Comparison of ENCODE assay signal across 23 cellular contexts in genomic region chr1:86938855-86939254, GRCh38. TPM values are rescaled to one million over a fixed set of nuclear protein-coding genes. Genes with fewer than 3 reads are reported as not detected.
A peak's percentile ranks its signal among the peaks of the same experiment; 100 is the strongest.
DNase-seq lines count a peak whose midpoint lies in the region; ATAC-seq and TF ChIP-seq lines count a peak whose summit lies in the region.
"Had no signal": no experiment of that assay in that cellular context is flagged by ENCODE, and none has a peak within 500 bp of the region (broad histone marks: within the 10 kb centered on the region; RNA-seq: fewer than 3 reads in every experiment).

No MANE protein-coding gene starts in this region.

- WGBS in mesenchymal stem cell, result no CpG with 5 or more reads among the region's 2 CpGs

- H3K36me3 Mint-ChIP-seq in activated B cell treated with CpG ODN at 0.5 μM for 24 hours (ENCODE audit: low read depth), result no peaks in the 10 kb centered on the region
- H3K36me3 Mint-ChIP-seq: activated CD8-positive, alpha-beta memory T cell treated with anti-CD3 and anti-CD28 coated beads, Interleukin-2, amount 10 ng/mL, durations not matched to agents 7 days and 5 days; naive thymus-derived CD8-positive, alpha-beta T cell had no signal

- no peak overlapping the region for H2AFZ ChIP-seq in mesenchymal stem cell (ENCODE audit: low read depth, low read length)
- H2AFZ ChIP-seq: PC-9 had no signal

- H3K27me3 ChIP-seq in mesenchymal stem cell (ENCODE audit: control insufficient read depth in 1 of 2, insufficient read depth in 1 of 2, low read length in 2 of 2) (no peaks in the 10 kb centered on the region), left lung (no peaks in the 10 kb centered on the region)
- H3K27me3 ChIP-seq: BLaER1, body of pancreas, tibial artery had no signal

- H3K9me3 ChIP-seq in mesenchymal stem cell (ENCODE audit: control insufficient read depth, low read length) (no peaks in the 10 kb centered on the region), left lung (no peaks in the 10 kb centered on the region)
- H3K9me3 ChIP-seq: body of pancreas, tibial artery had no signal

- H3K4me1 Mint-ChIP-seq in activated B cell treated with CpG ODN at 0.5 μM for 24 hours, result peaks cover 26% of the 10 kb centered on the region
- H3K4me1 Mint-ChIP-seq: activated CD8-positive, alpha-beta memory T cell treated with anti-CD3 and anti-CD28 coated beads, Interleukin-2, amount 10 ng/mL, durations not matched to agents 7 days and 5 days had no signal

- no peak overlapping the region for H3K4ac ChIP-seq in mesenchymal stem cell (ENCODE audit: low read depth in 1 of 2, low read length in 2 of 2)

- no peaks in the 10 kb centered on the region for H3K27me3 Mint-ChIP-seq in activated B cell treated with CpG ODN at 0.5 μM for 24 hours
- H3K27me3 Mint-ChIP-seq: activated CD8-positive, alpha-beta memory T cell treated with anti-CD3 and anti-CD28 coated beads, Interleukin-2, amount 10 ng/mL, durations not matched to agents 7 days and 5 days; naive thymus-derived CD8-positive, alpha-beta T cell had no signal

- H3K4me2 ChIP-seq in mesenchymal stem cell (ENCODE audit: low read length, poor library complexity, severe bottlenecking), result no peak overlapping the region
- H3K4me2 ChIP-seq: BLaER1, PC-9 had no signal

- H3K27ac Mint-ChIP-seq in activated B cell treated with CpG ODN at 0.5 μM for 24 hours, result no peak overlapping the region
- H3K27ac Mint-ChIP-seq: activated CD8-positive, alpha-beta memory T cell treated with anti-CD3 and anti-CD28 coated beads, Interleukin-2, amount 10 ng/mL, durations not matched to agents 7 days and 5 days; activated T-cell treated with anti-CD3 and anti-CD28 coated beads, Interleukin-2, amount 50 U/mL, for 72 hours had no signal

- no peak overlapping the region for H3K4me3 ChIP-seq in mesenchymal stem cell (ENCODE audit: insufficient read depth in 1 of 2, low read depth in 1 of 2, low read length in 2 of 2)
- H3K4me3 ChIP-seq in left lung, result no peak overlapping the region
- H3K4me3 ChIP-seq: BLaER1, body of pancreas, PC-9, tibial artery had no signal

- peaks cover 23% of the 10 kb centered on the region for H3K79me1 ChIP-seq in mesenchymal stem cell (replicated peaks; ENCODE audit: low read length, poor library complexity, severe bottlenecking)

- CTCF ChIA-PET in activated B cell treated with CpG ODN at 0.5 μM for 24 hours (lab: Charles Lee), result no interaction called here

- intact Hi-C loops in activated B cell treated with CpG ODN at 0.5 μM for 24 hours (cut with micrococcal nuclease) (no loop called here), left lung (cut with DNase I) (no loop called here)

- H3K4me1 ChIP-seq in mesenchymal stem cell (ENCODE audit: control insufficient read depth, insufficient read depth, low read depth, low read length) (no peaks in the 10 kb centered on the region), left lung (no peaks in the 10 kb centered on the region)
- H3K4me1 ChIP-seq: BLaER1, tibial artery had no signal

- H3K23ac ChIP-seq in mesenchymal stem cell (ENCODE audit: low read length in 2 of 2), result no peak overlapping the region

- H2AK5ac ChIP-seq in mesenchymal stem cell (ENCODE audit: low read length, severe bottlenecking), result no peak overlapping the region

- H3K9me3 Mint-ChIP-seq in activated B cell treated with CpG ODN at 0.5 μM for 24 hours, result no peaks in the 10 kb centered on the region
- H3K9me3 Mint-ChIP-seq: activated T-cell treated with anti-CD3 and anti-CD28 coated beads, Interleukin-2, amount 50 U/mL, for 72 hours; naive thymus-derived CD8-positive, alpha-beta T cell had no signal

- H3K27ac ChIP-seq in mesenchymal stem cell (ENCODE audit: low read length, poor library complexity, severe bottlenecking), result no peak overlapping the region
- H3K27ac ChIP-seq in left lung, result no peak overlapping the region
- H3K27ac ChIP-seq: BLaER1, body of pancreas, PC-9, tibial artery had no signal

- no peak overlapping the region for H4K8ac ChIP-seq in mesenchymal stem cell (ENCODE audit: low read length)

- H3K36me3 ChIP-seq in mesenchymal stem cell (ENCODE audit: control insufficient read depth in 1 of 2, insufficient read depth in 2 of 2, low read depth in 1 of 2, low read length in 2 of 2) (no peaks in the 10 kb centered on the region), left lung (no peaks in the 10 kb centered on the region)
- H3K36me3 ChIP-seq: tibial artery had no signal

- peak overlapping the region; percentile 1 for H3K9ac ChIP-seq in mesenchymal stem cell (ENCODE audit: low read length)
- H3K9ac ChIP-seq: BLaER1 had no signal

- H3K14ac ChIP-seq in mesenchymal stem cell (ENCODE audit: low read length in 2 of 2), result no peak overlapping the region

- H2BK15ac ChIP-seq in mesenchymal stem cell (ENCODE audit: low read depth, poor library complexity, severe bottlenecking), result no peak overlapping the region

- H2BK5ac ChIP-seq in mesenchymal stem cell (ENCODE audit: low read depth, low read length, poor library complexity, severe bottlenecking), result no peak overlapping the region

- peak overlapping the region; percentile 9 for H3K4me3 Mint-ChIP-seq in activated B cell treated with CpG ODN at 0.5 μM for 24 hours
- H3K4me3 Mint-ChIP-seq: activated CD8-positive, alpha-beta memory T cell treated with anti-CD3 and anti-CD28 coated beads, Interleukin-2, amount 10 ng/mL, durations not matched to agents 7 days and 5 days; activated T-cell treated with anti-CD3 and anti-CD28 coated beads, Interleukin-2, amount 50 U/mL, for 72 hours; naive thymus-derived CD8-positive, alpha-beta T cell had no signal

- POLR2A ChIA-PET in activated B cell treated with CpG ODN at 0.5 μM for 24 hours (lab: Charles Lee), result no interaction called here

- DNase-seq in activated B cell treated with CpG ODN at 0.5 μM for 24 hours (no peak), mesenchymal stem cell (no peak), D341Med (ENCODE audit: low spot score) (no peak), NCI-H1694 treated with DMSO at 0.1 percent for 48 hours (lab: John Stamatoyannopoulos, UW) (no peak), left lung (no peak)
- DNase-seq: activated CD4-positive, alpha-beta T cell treated with anti-CD3 and anti-CD28 coated beads, Interleukin-2, amount 50 U/mL, for 1 hour; activated CD8-positive, alpha-beta memory T cell treated with anti-CD3 and anti-CD28 coated beads, Interleukin-2, amount 10 ng/mL, durations not matched to agents 7 days and 5 days; activated naive CD4-positive, alpha-beta T cell; activated T-cell treated with anti-CD3 and anti-CD28 coated beads, Interleukin-2, amount 50 U/mL, for 72 hours; body of pancreas; COR-L47; H7; Kasumi-1; midbrain; MV-4-11; naive thymus-derived CD8-positive, alpha-beta T cell; NCI-H1436 treated with DMSO at 0.1 percent for 48 hours; PC-9; SHP77; tibial artery had no signal

- no peak for TF ChIP-seq CTCF in activated B cell treated with CpG ODN at 0.5 μM for 24 hours (IDR thresholded peaks at IDR 0.05)
- no peak for TF ChIP-seq CTCF in left lung (IDR thresholded peaks at IDR 0.05)

- H2BK12ac ChIP-seq in mesenchymal stem cell (ENCODE audit: low read length in 2 of 2), result no peak overlapping the region

- H4K91ac ChIP-seq in mesenchymal stem cell (ENCODE audit: low read length), result no peak overlapping the region

- ATAC-seq in GM18517 (IDR thresholded peaks at IDR 0.05; ENCODE audit: unreplicated experiment) (peak; percentile 65), HG03432 (IDR thresholded peaks at IDR 0.05; ENCODE audit: unreplicated experiment) (peak; percentile 39), activated B cell treated with CpG ODN at 0.5 μM for 24 hours (ENCODE audit: low read depth) (no peak), left lung (no peak)
- ATAC-seq: activated CD8-positive, alpha-beta memory T cell treated with anti-CD3 and anti-CD28 coated beads, Interleukin-2, amount 10 ng/mL, durations not matched to agents 7 days and 5 days; activated T-cell treated with anti-CD3 and anti-CD28 coated beads, Interleukin-2, amount 50 U/mL, for 72 hours; body of pancreas; naive thymus-derived CD8-positive, alpha-beta T cell had no signal

- H2BK120ac ChIP-seq in mesenchymal stem cell (ENCODE audit: low read depth, low read length), result no peak overlapping the region

- no peak overlapping the region for H3K18ac ChIP-seq in mesenchymal stem cell (ENCODE audit: low read depth in 1 of 2, low read length in 2 of 2)

RNA-seq across cellular contexts. Expression of gene HS2ST1, which starts 24.4 kb away (rescaled TPM):
- 17.3 and 24.2 TPM in 2 replicates for total RNA-seq in activated B cell treated with CpG ODN at 0.5 μM for 24 hours
- polyA plus RNA-seq in mesenchymal stem cell (2013, experiment 1 of 2), result 18.9 TPM
- polyA plus RNA-seq in mesenchymal stem cell (2013, experiment 2 of 2), result 19.8 TPM
- total RNA-seq in left lung, result 10 to 100 TPM; 22.5 to 25.9 TPM

RNA-seq across cellular contexts. Expression of gene SELENOF, which starts 24.9 kb away (rescaled TPM):
- total RNA-seq in activated B cell treated with CpG ODN at 0.5 μM for 24 hours (172 TPM in 2 replicates), left lung (100 to 1,000 TPM; 248 to 302 TPM)
- 196 TPM for polyA plus RNA-seq in mesenchymal stem cell (2013, experiment 1 of 2)
- 205 TPM for polyA plus RNA-seq in mesenchymal stem cell (2013, experiment 2 of 2)

Comparison
In these comparisons a context has a peak if more than half of its experiments do, and no peak if none do; other contexts are left out.
1. ATAC-seq: peak in GM18517 (single experiment) and HG03432 (single experiment); none in activated B cell treated with CpG ODN at 0.5 μM for 24 hours (single experiment) and left lung (single experiment).